In genomic region chr3:129558076-129558771, GRCh38 we compare ENCODE assay signal across 12 cellular contexts. TPM values are rescaled to one million over a fixed set of nuclear protein-coding genes. Genes with fewer than 3 reads are reported as not detected.
DNase-seq lines count a peak whose midpoint lies in the region; ATAC-seq, FAIRE-seq and TF ChIP-seq lines count a peak whose summit lies in the region.
"Had no signal": no experiment of that assay in that cellular context is flagged by ENCODE, and none has a peak within 500 bp of the region (broad histone marks: within the 10 kb centered on the region; RNA-seq: fewer than 3 reads in every experiment).

No MANE protein-coding gene starts in this region.

- POLR2A ChIA-PET in H1 (lab: Charles Lee; ENCODE audit: partially characterized antibody), result interaction anchor here (0.8 kb wide), 1 partner anchor 110 kb away, joined by 3 read pairs; no protein-coding TSS in a partner anchor

- H3K4me2 ChIP-seq in BLaER1 treated with 17β-estradiol and CSF1 and Interleukin-3, amounts not matched to agents 10 nM and 100 nM, result peak overlapping the region; percentile 80 to 97 (median 95)
- H3K4me2 ChIP-seq in H1 (ENCODE audit: insufficient read depth in 1 of 2, low read depth in 2 of 2, low read length in 2 of 2), result no peak overlapping the region

- H3K9me3 ChIP-seq in BLaER1 treated with 17β-estradiol and CSF1 and Interleukin-3, amounts not matched to agents 10 nM and 100 nM (replicated peaks in 1 of 11), result no peaks in the 10 kb centered on the region
- H3K9me3 ChIP-seq in H1 (ENCODE audit: insufficient read depth in 2 of 2, low read depth in 1 of 2, low read length in 1 of 2), result no peaks in the 10 kb centered on the region
- H3K9me3 ChIP-seq in body of pancreas, result no peaks in the 10 kb centered on the region

- H3K9ac ChIP-seq in BLaER1 treated with 17β-estradiol and CSF1 and Interleukin-3, amounts not matched to agents 10 nM and 100 nM, result peak overlapping the region; percentile 12 to 79 (median 74); a peak in 18 of 22 replicates
- H3K9ac ChIP-seq in H1 (replicated peaks in 1 of 4; ENCODE audit: extremely low read depth in 1 of 4, low read depth in 3 of 4, low read length in 3 of 4), result no peak overlapping the region

- peaks cover 90 to 100% (median 99%) of the 10 kb centered on the region in 10 experiments for H3K4me1 ChIP-seq in BLaER1 treated with 17β-estradiol and CSF1 and Interleukin-3, amounts not matched to agents 10 nM and 100 nM
- H3K4me1 ChIP-seq in H1 (replicated peaks in 1 of 4; ENCODE audit: control insufficient read depth in 3 of 4, insufficient read depth in 4 of 4, low read length in 3 of 4), result peaks cover 0 to 14% (median 7%) of the 10 kb centered on the region in 4 experiments; a peak in 6 of 7 replicates
- H3K4me1 ChIP-seq in body of pancreas, result peaks cover 11% of the 10 kb centered on the region

- no peak for FAIRE-seq in H1 (lab: Jason Lieb, UNC)
- FAIRE-seq: colon, GM18507 had no signal

- no peak for TF ChIP-seq CTCF in H1 (IDR thresholded peaks at IDR 0.05; ENCODE audit: control extremely low read depth in 1 of 3, insufficient read depth in 1 of 3, low read depth in 1 of 3, low read length in 3 of 3)
- TF ChIP-seq CTCF in osteocyte (IDR thresholded peaks at IDR 0.05), result no peak
- no peak for TF ChIP-seq CTCF in body of pancreas (IDR thresholded peaks at IDR 0.05)

- H3K36me3 ChIP-seq in BLaER1 treated with 17β-estradiol and CSF1 and Interleukin-3, amounts not matched to agents 10 nM and 100 nM, result peaks cover 46 to 85% (median 63%) of the 10 kb centered on the region in 11 experiments
- H3K36me3 ChIP-seq in H1 (ENCODE audit: control insufficient read depth in 2 of 4, insufficient read depth in 4 of 4, low read length in 3 of 4) (no peaks in the 10 kb centered on the region; a peak in 1 of 8 replicates), body of pancreas (replicated peaks in 1 of 2; ENCODE audit: insufficient read depth in 1 of 2, low read depth in 2 of 2) (no peaks in the 10 kb centered on the region)

- H3K14ac ChIP-seq in H1 (ENCODE audit: insufficient read length), result no peak overlapping the region

- no peak overlapping the region for H2BK15ac ChIP-seq in H1 (ENCODE audit: low read length)

- no peaks in the 10 kb centered on the region for H3K27me3 ChIP-seq in BLaER1 treated with 17β-estradiol and CSF1 and Interleukin-3, amounts not matched to agents 10 nM and 100 nM
- no peaks in the 10 kb centered on the region; a peak in 1 of 7 replicates for H3K27me3 ChIP-seq in H1 (replicated peaks in 1 of 4; ENCODE audit: control insufficient read depth in 3 of 4, extremely low read depth in 1 of 4, insufficient read depth in 3 of 4, low read length in 3 of 4)
- H3K27me3 ChIP-seq in body of pancreas, result no peaks in the 10 kb centered on the region

- H4K20me1 ChIP-seq in BLaER1 treated with 17β-estradiol and CSF1 and Interleukin-3, amounts not matched to agents 10 nM and 100 nM, result peaks cover 0 to 79% (median 5%) of the 10 kb centered on the region in 11 experiments; a peak in 10 of 22 replicates
- peaks cover 0 to 1% of the 10 kb centered on the region in 2 experiments for H4K20me1 ChIP-seq in H1 (replicated peaks in 1 of 2; ENCODE audit: control insufficient read depth in 1 of 2, insufficient read depth in 2 of 2, low read length in 2 of 2)

- no peak overlapping the region for H3K4me3 Mint-ChIP-seq in osteocyte (ENCODE audit: unreplicated experiment)

- no peaks in the 10 kb centered on the region for H3K79me1 ChIP-seq in H1 (ENCODE audit: low read depth, low read length)

- H4K91ac ChIP-seq in H1 (replicated peaks; ENCODE audit: insufficient read length, low read length), result peak overlapping the region; percentile 5

- peak overlapping the region; percentile 48; the same call in 1 of the 2 replicates for H2BK20ac ChIP-seq in H1 (ENCODE audit: low read length)

- no peaks in the 10 kb centered on the region for H3K9me3 Mint-ChIP-seq in osteocyte (ENCODE audit: unreplicated experiment)

- H3K18ac ChIP-seq in H1 (ENCODE audit: extremely low read depth, low read length), result no peak overlapping the region

- CTCF ChIA-PET in H1 (lab: Charles Lee; ENCODE audit: partially characterized antibody), result interaction anchor here (1.1 to 11.3 kb wide), 4 partner anchors 8 to 68 kb away, joined by 4 to 93 read pairs (median 7); no protein-coding TSS in a partner anchor

- no peak overlapping the region for H4K5ac ChIP-seq in H1 (ENCODE audit: insufficient read length, low read depth, low read length)

- H3K79me2 ChIP-seq in H1 (ENCODE audit: control insufficient read depth in 1 of 2, insufficient read depth in 2 of 2, low read length in 2 of 2), result no peaks in the 10 kb centered on the region

- no peak for TF ChIP-seq EP300 in H1 (IDR thresholded peaks at IDR 0.05; ENCODE audit: borderline replicate concordance in 1 of 2, low read depth in 2 of 2, low read length in 2 of 2)

- no peaks in the 10 kb centered on the region for H3K23me2 ChIP-seq in H1 (ENCODE audit: low read depth, low read length)

- DNase-seq in M059J (ENCODE audit: low read depth), result peak; percentile 85
- DNase-seq in H1 (ENCODE audit: low read depth in 1 of 2, low spot score in 2 of 2), result no peak
- no peak for DNase-seq in osteocyte (ENCODE audit: extremely low spot score, unreplicated experiment)
- no peak for DNase-seq in body of pancreas
- DNase-seq in DMS 273 (lab: John Stamatoyannopoulos, UW; ENCODE audit: unreplicated experiment), result no peak
- DNase-seq: NCI-H2107, nucleus accumbens had no signal

- H3K27me3 Mint-ChIP-seq in osteocyte (ENCODE audit: unreplicated experiment), result no peaks in the 10 kb centered on the region

- H3K27ac ChIP-seq in BLaER1 treated with 17β-estradiol and CSF1 and Interleukin-3, amounts not matched to agents 10 nM and 100 nM, result peak overlapping the region; percentile 49 to 88 (median 81); a peak in 20 of 22 replicates
- no peak overlapping the region for H3K27ac ChIP-seq in H1 (ENCODE audit: low read depth, low read length)
- no peak overlapping the region for H3K27ac ChIP-seq in body of pancreas

- ATAC-seq in HG03108 (IDR thresholded peaks at IDR 0.05; ENCODE audit: unreplicated experiment), result no peak
- ATAC-seq in HG02571 (IDR thresholded peaks at IDR 0.05; ENCODE audit: unreplicated experiment), result no peak
- ATAC-seq in body of pancreas, result no peak

- H3K4me3 ChIP-seq in BLaER1 treated with 17β-estradiol and CSF1 and Interleukin-3, amounts not matched to agents 10 nM and 100 nM, result peak overlapping the region in 8 of 10 experiments; percentile 41 to 65 (median 53); a peak in 11 of 20 replicates
- H3K4me3 ChIP-seq in H1 (ENCODE audit: extremely low read depth in 1 of 4, insufficient read depth in 2 of 4, low read depth in 3 of 4, low read length in 4 of 4) (no peak overlapping the region), body of pancreas (no peak overlapping the region)

- no peak for TF ChIP-seq POLR2A in H1 (IDR thresholded peaks at IDR 0.05; ENCODE audit: control extremely low read depth in 1 of 2, low read depth in 2 of 2, low read length in 2 of 2)
- no peak for TF ChIP-seq POLR2A in body of pancreas (IDR thresholded peaks at IDR 0.05)

- no peak overlapping the region for H3K4ac ChIP-seq in H1 (replicated peaks; ENCODE audit: insufficient read length, low read depth, low read length)

- H3K56ac ChIP-seq in H1 (replicated peaks; ENCODE audit: insufficient read length, low read depth, low read length), result no peak overlapping the region

- H4K8ac ChIP-seq in H1 (ENCODE audit: extremely low read depth, insufficient read depth, low read length), result no peak overlapping the region; the same call in 1 of the 2 replicates

- H2AFZ ChIP-seq in H1 (ENCODE audit: low read length), result no peak overlapping the region

- peak overlapping the region; percentile 25 for H3K27ac Mint-ChIP-seq in osteocyte (ENCODE audit: unreplicated experiment)

- H2BK120ac ChIP-seq in H1 (replicated peaks; ENCODE audit: low read depth, low read length), result no peak overlapping the region

- H3K23ac ChIP-seq in H1 (ENCODE audit: insufficient read length), result no peak overlapping the region

- WGBS in H1 (ENCODE audit: extremely low coverage in 1 of 2, insufficient coverage in 1 of 2, insufficient read length in 1 of 2, insufficient replicate concordance in 2 of 2, low coverage in 1 of 2, low lambda C conversion rate in 2 of 2, missing lambda C conversion rate in 1 of 2), 2 experiments, result 91% methylated on average over 15 of the region's 15 CpGs; no CpG with 5 or more reads in 1 of the 2 experiments
- 78 to 84% methylated on average over 12 to 15 of the region's 15 CpGs for WGBS in body of pancreas, 2 donors

- peak overlapping the region; percentile 50; the same call in 1 of the 2 replicates for H2BK12ac ChIP-seq in H1 (ENCODE audit: low read depth, low read length)

- TF ChIP-seq RAD21 in H1 (IDR thresholded peaks at IDR 0.05 in 1 of 2, conservative IDR thresholded peaks at IDR 0.05 in 1 of 2; ENCODE audit: low read depth in 2 of 2, low read length in 2 of 2), result no peak

- H3K36me3 Mint-ChIP-seq in osteocyte (ENCODE audit: unreplicated experiment), result peaks cover 30% of the 10 kb centered on the region

- H3K4me1 Mint-ChIP-seq in osteocyte (ENCODE audit: unreplicated experiment), result peaks cover 80% of the 10 kb centered on the region

- peak overlapping the region; percentile 71 for H2BK5ac ChIP-seq in H1 (ENCODE audit: low read depth, low read length)

- 0 out of 2 replicates have a peak overlapping the region, but pooled peaks have one; percentile 53 for H2AK5ac ChIP-seq in H1 (ENCODE audit: low read depth, low read length)

- intact Hi-C loops in body of pancreas (cut with DNase I), result no loop called here

RNA-seq across cellular contexts. Expression of gene H1-8, which starts 15.2 kb away (rescaled TPM):
- not detected in 2 replicates for total RNA-seq in M059J (2014; rRNA removed; shearing (Covaris generic))
- not detected in 2 replicates for total RNA-seq in H1 (2021; fragmentation: NEBNext Ultra II Directional; extraction: Animal tissue kit (Norgen Biotek cat#: 25700))
- polyA plus RNA-seq in H1 (2011; rRNA removed), result not detected in 2 replicates
- polyA plus RNA-seq in H1 (2011; cell fraction: cytosol; rRNA removed), result not detected
- not detected for polyA plus RNA-seq in H1 (2011; cell fraction: nucleus; rRNA removed)
- polyA plus RNA-seq in H1 (2012, experiment 1 of 2), result not detected in 4 replicates
- not detected for polyA plus RNA-seq in H1 (2012, experiment 2 of 2)
- polyA plus RNA-seq in H1 (2013, experiment 1 of 2), result not detected
- not detected for polyA plus RNA-seq in H1 (2013, experiment 2 of 2)
- not detected in 2 replicates for polyA minus RNA-seq in H1 (2011; rRNA and poly(A)+ RNA removed)
- not detected for polyA minus RNA-seq in H1 (2011; cell fraction: cytosol; rRNA and poly(A)+ RNA removed)
- polyA minus RNA-seq in H1 (2011; cell fraction: nucleus; rRNA and poly(A)+ RNA removed), result not detected
- total RNA-seq in osteocyte (not detected in 2 replicates), body of pancreas (not detected)

RNA-seq across cellular contexts. Expression of gene RHO, which starts 29.8 kb away (rescaled TPM):
- total RNA-seq in M059J (2014; rRNA removed; shearing (Covaris generic)), result 0.05 TPM in 1 of 2 replicates, not detected in the other
- total RNA-seq in H1 (2021; fragmentation: NEBNext Ultra II Directional; extraction: Animal tissue kit (Norgen Biotek cat#: 25700)), result not detected in 2 replicates
- polyA plus RNA-seq in H1 (2011; rRNA removed), result not detected in 2 replicates
- polyA plus RNA-seq in H1 (2011; cell fraction: cytosol; rRNA removed), result not detected
- polyA plus RNA-seq in H1 (2011; cell fraction: nucleus; rRNA removed), result not detected
- polyA plus RNA-seq in H1 (2012, experiment 1 of 2), result not detected in 4 replicates
- not detected for polyA plus RNA-seq in H1 (2012, experiment 2 of 2)
- not detected for polyA plus RNA-seq in H1 (2013, experiment 1 of 2)
- polyA plus RNA-seq in H1 (2013, experiment 2 of 2), result not detected
- polyA minus RNA-seq in H1 (2011; rRNA and poly(A)+ RNA removed), result not detected in 2 replicates
- polyA minus RNA-seq in H1 (2011; cell fraction: cytosol; rRNA and poly(A)+ RNA removed), result not detected
- 0.20 TPM for polyA minus RNA-seq in H1 (2011; cell fraction: nucleus; rRNA and poly(A)+ RNA removed)
- total RNA-seq in osteocyte, result not detected in 2 replicates
- total RNA-seq in body of pancreas, result not detected

RNA-seq across cellular contexts. Expression of gene PLXND1, which starts 48.3 kb away (rescaled TPM):
- total RNA-seq in M059J (2014; rRNA removed; shearing (Covaris generic)), result 76.9 and 126 TPM in 2 replicates
- total RNA-seq in H1 (2021; fragmentation: NEBNext Ultra II Directional; extraction: Animal tissue kit (Norgen Biotek cat#: 25700)), result 60.2 and 66.4 TPM in 2 replicates
- 17.7 and 21.7 TPM in 2 replicates for polyA plus RNA-seq in H1 (2011; rRNA removed)
- polyA plus RNA-seq in H1 (2011; cell fraction: cytosol; rRNA removed), result 18.6 TPM
- polyA plus RNA-seq in H1 (2011; cell fraction: nucleus; rRNA removed), result 82.4 TPM
- polyA plus RNA-seq in H1 (2012, experiment 1 of 2), result 31.8 to 69.1 TPM (median 54.8 TPM) in 4 replicates
- polyA plus RNA-seq in H1 (2012, experiment 2 of 2), result 41.9 TPM
- 103 TPM for polyA plus RNA-seq in H1 (2013, experiment 1 of 2)
- 99.8 TPM for polyA plus RNA-seq in H1 (2013, experiment 2 of 2)
- 28.1 and 28.5 TPM in 2 replicates for polyA minus RNA-seq in H1 (2011; rRNA and poly(A)+ RNA removed)
- 23.0 TPM for polyA minus RNA-seq in H1 (2011; cell fraction: cytosol; rRNA and poly(A)+ RNA removed)
- 22.9 TPM for polyA minus RNA-seq in H1 (2011; cell fraction: nucleus; rRNA and poly(A)+ RNA removed)
- total RNA-seq in osteocyte (316 and 358 TPM in 2 replicates), body of pancreas (100 to 1,000 TPM in 1 of 2 donors, 10 to 100 TPM in 1; 47.7 to 135 TPM)

Comparison
In these comparisons a context has a peak if more than half of its experiments do, and no peak if none do; other contexts are left out.
1. H3K27ac ChIP-seq: peak in BLaER1 treated with 17β-estradiol and CSF1 and Interleukin-3, amounts not matched to agents 10 nM and 100 nM (11 of 11); none in H1 (single experiment) and body of pancreas (0 of 4).
2. H3K4me2 ChIP-seq: peak in BLaER1 treated with 17β-estradiol and CSF1 and Interleukin-3, amounts not matched to agents 10 nM and 100 nM (11 of 11); none in H1 (0 of 2).
3. H3K4me3 ChIP-seq: peak in BLaER1 treated with 17β-estradiol and CSF1 and Interleukin-3, amounts not matched to agents 10 nM and 100 nM (8 of 10); none in H1 (0 of 4) and body of pancreas (0 of 2).
4. H3K9ac ChIP-seq: peak in BLaER1 treated with 17β-estradiol and CSF1 and Interleukin-3, amounts not matched to agents 10 nM and 100 nM (11 of 11); none in H1 (0 of 4).